ENCODE assay signal across 8 cellular contexts in the genomic region with DNA sequence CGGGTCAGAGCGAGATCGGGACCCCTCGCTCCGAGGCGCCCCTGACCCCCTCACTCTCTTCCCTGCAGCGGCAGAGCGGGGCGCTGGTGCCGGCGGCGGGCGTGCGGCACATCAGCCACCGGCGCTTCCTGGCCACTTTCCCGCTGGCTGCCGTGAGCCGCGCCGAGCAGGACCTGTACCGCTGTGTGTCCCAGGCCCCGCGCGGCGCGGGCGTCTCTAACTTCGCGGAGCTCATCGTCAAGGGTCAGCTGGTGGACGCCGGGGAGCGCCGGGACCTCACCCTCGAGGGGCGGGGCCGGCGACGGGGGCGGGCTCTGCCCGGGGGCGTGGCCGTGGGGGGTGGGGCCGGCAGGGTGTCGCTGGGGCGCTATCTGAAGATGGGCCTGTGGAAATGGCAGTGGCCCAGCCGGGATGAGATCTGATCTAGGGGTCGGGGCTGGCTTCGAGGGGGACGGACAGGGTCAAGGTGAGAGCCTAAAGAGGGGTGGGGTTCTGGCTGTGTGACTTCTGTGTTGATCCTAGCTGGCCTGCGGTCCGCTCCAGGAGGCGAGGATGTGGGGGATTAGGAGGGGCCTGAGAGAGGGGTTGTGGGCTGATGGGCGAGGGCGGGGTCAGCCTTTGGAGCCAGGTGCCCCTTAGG. TPM values are rescaled to one million over a fixed set of nuclear protein-coding genes. Genes with fewer than 3 reads are reported as not detected.
A peak's percentile ranks its signal among the peaks of the same experiment; 100 is the strongest.
DNase-seq lines count a peak whose midpoint lies in the region; ATAC-seq and TF ChIP-seq lines count a peak whose summit lies in the region.

No MANE protein-coding gene starts in this region.

- peak overlapping the region; percentile 32 for H3K4me2 ChIP-seq in parathyroid adenoma (ENCODE audit: low read length)

- H3K27ac ChIP-seq in parathyroid adenoma = no peak overlapping the region

- H3K4me3 Mint-ChIP-seq in T-helper 1 cell treated with Interleukin-12 subunit alpha and Interleukin-12 subunit beta and Interleukin-4 antibody, amounts not matched to agents 30 μg/mL and 1 μg/mL, for 36 hours = peak overlapping the region; percentile 72
- peak overlapping the region; percentile 66 for H3K4me3 Mint-ChIP-seq in activated T-helper 2 cell treated with anti-CD3 and anti-CD28 coated beads, Interferon-gamma antibody, Interleukin-2, Interleukin-4, amounts not matched to agents 10 μg/mL and 5 μg/mL and 100 μg/mL, durations not matched to agents 14 hours and 24 hours and 36 hours (ENCODE audit: low read depth)

- 5 to 8% methylated on average over 12 to 46 of the region's 56 CpGs for WGBS in lower leg skin, 2 donors

- H3K4me1 ChIP-seq in parathyroid adenoma = no peaks in the 10 kb centered on the region

- no peaks in the 10 kb centered on the region for H3K27me3 ChIP-seq in parathyroid adenoma (ENCODE audit: control insufficient read depth, insufficient read depth, low read length)

- H3K79me2 ChIP-seq in parathyroid adenoma = no peaks in the 10 kb centered on the region

- no peak for DNase-seq in T-helper 1 cell
- no peak for DNase-seq in activated T-helper 2 cell treated with anti-CD3 and anti-CD28 coated beads, Interferon-gamma antibody, Interleukin-2, Interleukin-4, amounts not matched to agents 10 μg/mL and 5 μg/mL and 100 μg/mL, durations not matched to agents 14 hours and 24 hours and 36 hours (ENCODE audit: low spot score)
- DNase-seq in head of caudate nucleus = peak in 27 of 42 donors; percentile 17 to 67 (median 35)
- no peak for DNase-seq in NCI-H128 (lab: John Stamatoyannopoulos, UW; ENCODE audit: unreplicated experiment)
- no peak for DNase-seq in lower leg skin (ENCODE audit: low spot score in 2 of 2)

- H2AFZ ChIP-seq in parathyroid adenoma = no peak overlapping the region

- H3K9ac ChIP-seq in parathyroid adenoma = no peak overlapping the region

- no peak for TF ChIP-seq CTCF in parathyroid adenoma (IDR thresholded peaks at IDR 0.05)
- TF ChIP-seq CTCF in lower leg skin (IDR thresholded peaks at IDR 0.05) = no peak

- H3K36me3 ChIP-seq in parathyroid adenoma (ENCODE audit: control insufficient read depth, insufficient read depth, low read length) = no peaks in the 10 kb centered on the region

- no peak overlapping the region for H3K27ac Mint-ChIP-seq in T-helper 1 cell treated with Interleukin-12 subunit alpha and Interleukin-12 subunit beta and Interleukin-4 antibody, amounts not matched to agents 30 μg/mL and 1 μg/mL, for 36 hours
- no peak overlapping the region for H3K27ac Mint-ChIP-seq in activated T-helper 2 cell treated with anti-CD3 and anti-CD28 coated beads, Interferon-gamma antibody, Interleukin-2, Interleukin-4, amounts not matched to agents 10 μg/mL and 5 μg/mL and 100 μg/mL, durations not matched to agents 14 hours and 24 hours and 36 hours

- H3K4me3 ChIP-seq in parathyroid adenoma (ENCODE audit: low read depth, low read length) = no peak overlapping the region
- H3K4me3 ChIP-seq in lower leg skin (ENCODE audit: low read depth, poor library complexity, severe bottlenecking) = no peak overlapping the region

- ATAC-seq in HG02759 (IDR thresholded peaks at IDR 0.05; ENCODE audit: unreplicated experiment) = no peak

- TF ChIP-seq POLR2A in lower leg skin (IDR thresholded peaks at IDR 0.05) = no peak

- H3K27me3 Mint-ChIP-seq in T-helper 1 cell treated with Interleukin-12 subunit alpha and Interleukin-12 subunit beta and Interleukin-4 antibody, amounts not matched to agents 30 μg/mL and 1 μg/mL, for 36 hours (ENCODE audit: low read depth) = peaks cover 54% of the 10 kb centered on the region
- peaks cover 47% of the 10 kb centered on the region for H3K27me3 Mint-ChIP-seq in activated T-helper 2 cell treated with anti-CD3 and anti-CD28 coated beads, Interferon-gamma antibody, Interleukin-2, Interleukin-4, amounts not matched to agents 10 μg/mL and 5 μg/mL and 100 μg/mL, durations not matched to agents 14 hours and 24 hours and 36 hours (ENCODE audit: low read depth)

- intact Hi-C loops in activated T-helper 2 cell treated with anti-CD3 and anti-CD28 coated beads, Interferon-gamma antibody, Interleukin-2, Interleukin-4, amounts not matched to agents 10 μg/mL and 5 μg/mL and 100 μg/mL, durations not matched to agents 14 hours and 24 hours and 36 hours (cut with micrococcal nuclease) = no loop called here
- intact Hi-C loops in head of caudate nucleus (cut with DNase I) (no loop called here), lower leg skin (cut with DNase I; ENCODE audit: low total_unique reads) (no loop called here)

- H3K9me3 Mint-ChIP-seq in T-helper 1 cell treated with Interleukin-12 subunit alpha and Interleukin-12 subunit beta and Interleukin-4 antibody, amounts not matched to agents 30 μg/mL and 1 μg/mL, for 36 hours = no peaks in the 10 kb centered on the region
- H3K9me3 Mint-ChIP-seq in activated T-helper 2 cell treated with anti-CD3 and anti-CD28 coated beads, Interferon-gamma antibody, Interleukin-2, Interleukin-4, amounts not matched to agents 10 μg/mL and 5 μg/mL and 100 μg/mL, durations not matched to agents 14 hours and 24 hours and 36 hours = no peaks in the 10 kb centered on the region

- no peaks in the 10 kb centered on the region for H3K9me3 ChIP-seq in parathyroid adenoma (ENCODE audit: control insufficient read depth, low read length)

- no peaks in the 10 kb centered on the region for H3K36me3 Mint-ChIP-seq in T-helper 1 cell treated with Interleukin-12 subunit alpha and Interleukin-12 subunit beta and Interleukin-4 antibody, amounts not matched to agents 30 μg/mL and 1 μg/mL, for 36 hours (ENCODE audit: low read depth)
- H3K36me3 Mint-ChIP-seq in activated T-helper 2 cell treated with anti-CD3 and anti-CD28 coated beads, Interferon-gamma antibody, Interleukin-2, Interleukin-4, amounts not matched to agents 10 μg/mL and 5 μg/mL and 100 μg/mL, durations not matched to agents 14 hours and 24 hours and 36 hours (ENCODE audit: low read depth) = no peaks in the 10 kb centered on the region

- peaks cover 5% of the 10 kb centered on the region for H3K4me1 Mint-ChIP-seq in T-helper 1 cell treated with Interleukin-12 subunit alpha and Interleukin-12 subunit beta and Interleukin-4 antibody, amounts not matched to agents 30 μg/mL and 1 μg/mL, for 36 hours (ENCODE audit: low read depth)
- peaks cover 3% of the 10 kb centered on the region for H3K4me1 Mint-ChIP-seq in activated T-helper 2 cell treated with anti-CD3 and anti-CD28 coated beads, Interferon-gamma antibody, Interleukin-2, Interleukin-4, amounts not matched to agents 10 μg/mL and 5 μg/mL and 100 μg/mL, durations not matched to agents 14 hours and 24 hours and 36 hours (ENCODE audit: low read depth)

RNA-seq across cellular contexts. Expression of gene PTPRU, which starts 23.6 kb away (rescaled TPM):
- total RNA-seq in activated T-helper 2 cell treated with anti-CD3 and anti-CD28 coated beads, Interferon-gamma antibody, Interleukin-2, Interleukin-4, amounts not matched to agents 10 μg/mL and 5 μg/mL and 100 μg/mL, durations not matched to agents 14 hours and 24 hours and 36 hours = 0.30 and 0.37 TPM in 2 replicates
- 10 to 100 TPM; 15.9 to 56.3 (median 30.6) TPM for total RNA-seq in lower leg skin

RNA-seq across cellular contexts. Expression of gene MECR, which starts 29.2 kb away (rescaled TPM):
- 33.0 and 34.6 TPM in 2 replicates for total RNA-seq in activated T-helper 2 cell treated with anti-CD3 and anti-CD28 coated beads, Interferon-gamma antibody, Interleukin-2, Interleukin-4, amounts not matched to agents 10 μg/mL and 5 μg/mL and 100 μg/mL, durations not matched to agents 14 hours and 24 hours and 36 hours
- total RNA-seq in lower leg skin = 10 to 100 TPM; 23.2 to 28.3 (median 25.3) TPM

Comparison
In these comparisons a context has a peak if more than half of its experiments do, and no peak if none do; other contexts are left out.
1. DNase-seq: peak in head of caudate nucleus (27 of 42); none in T-helper 1 cell (0 of 5), activated T-helper 2 cell treated with anti-CD3 and anti-CD28 coated beads, Interferon-gamma antibody, Interleukin-2, Interleukin-4, amounts not matched to agents 10 μg/mL and 5 μg/mL and 100 μg/mL, durations not matched to agents 14 hours and 24 hours and 36 hours (single experiment), NCI-H128 (single experiment) and lower leg skin (0 of 2).
2. RNA of gene PTPRU, which starts 23.6 kb away (total RNA-seq): 15.9 to 56.3 TPM in lower leg skin; 0.30 to 0.37 TPM in activated T-helper 2 cell treated with anti-CD3 and anti-CD28 coated beads, Interferon-gamma antibody, Interleukin-2, Interleukin-4, amounts not matched to agents 10 μg/mL and 5 μg/mL and 100 μg/mL, durations not matched to agents 14 hours and 24 hours and 36 hours; every median in the first group is over 10 times any median in the second.